Comparison of ENCODE assay signal across 8 cellular contexts in genomic region chr6:143397229-143398222, GRCh38.
DNase-seq lines count a peak whose midpoint lies in the region; ATAC-seq lines count a peak whose summit lies in the region.

No MANE protein-coding gene starts in this region.

- no peak for ATAC-seq in HG02938 (IDR thresholded peaks at IDR 0.05; ENCODE audit: unreplicated experiment)

- H3K27ac ChIP-seq in epithelial cell of prostate = peak overlapping the region; percentile 95

- DNase-seq in ELF-1 (ENCODE audit: low read depth, low spot score) (peak; percentile 89), NCI-H774 (lab: John Stamatoyannopoulos, UW) (peak; percentile 62), epithelial cell of prostate (ENCODE audit: low read depth, low spot score) (peak; percentile 99), non-pigmented ciliary epithelial cell (ENCODE audit: low read depth) (peak; percentile 73), globus pallidus (ENCODE audit: low spot score) (no peak), GDM1 (lab: John Stamatoyannopoulos, UW) (no peak), pons (ENCODE audit: low spot score) (no peak)

Comparison
In these comparisons a context has a peak if more than half of its experiments do, and no peak if none do; other contexts are left out.
1. DNase-seq: peak in ELF-1 (single experiment), NCI-H774 (single experiment), epithelial cell of prostate (single experiment) and non-pigmented ciliary epithelial cell (single experiment); none in globus pallidus (single experiment), GDM1 (single experiment) and pons (single experiment).